In the genomic region with DNA sequence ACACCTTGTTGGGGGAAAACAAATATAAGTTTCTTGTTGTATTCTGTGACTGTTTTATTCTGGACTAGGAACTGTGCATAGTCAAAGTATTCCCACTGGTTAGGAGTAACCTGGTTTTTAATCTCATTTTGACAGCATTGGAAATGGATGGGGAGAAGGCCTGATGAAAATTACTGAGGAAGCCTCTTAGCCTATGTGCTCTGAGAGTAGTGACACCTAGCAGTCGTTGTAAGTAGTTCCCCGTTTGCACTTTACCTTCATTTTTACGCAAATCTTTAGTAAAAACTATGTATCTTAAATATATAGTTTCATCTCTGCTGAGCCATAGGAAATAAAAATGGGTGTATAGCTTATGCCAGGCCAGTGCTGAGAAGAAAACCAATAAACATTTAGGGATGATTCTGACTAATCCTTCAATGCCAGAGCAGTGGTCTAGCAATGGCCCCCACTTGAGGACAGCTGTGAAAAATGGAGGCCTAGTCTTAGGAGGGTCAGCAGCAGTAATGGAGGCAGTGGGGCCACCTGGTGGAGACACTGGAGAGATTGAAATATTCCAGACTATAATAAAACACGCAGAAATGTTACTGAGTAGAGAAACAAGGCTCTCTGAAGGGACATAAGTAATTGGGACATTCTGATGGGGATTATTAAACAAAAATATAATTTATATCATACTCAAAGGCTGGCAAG, we compare ENCODE assay signal across 8 cellular contexts.
DNase-seq lines count a peak whose midpoint lies in the region; ATAC-seq, FAIRE-seq and TF ChIP-seq lines count a peak whose summit lies in the region.

No MANE protein-coding gene starts in this region.

- no peaks in the 10 kb centered on the region for H3K4me1 ChIP-seq in tibial nerve

- TF ChIP-seq EP300 in tibial nerve (IDR thresholded peaks at IDR 0.05): no peak

- intact Hi-C loops in activated naive CD4-positive, alpha-beta T cell treated with anti-CD3 and anti-CD28 coated beads for 36 hours (cut with micrococcal nuclease): no loop called here

- DNase-seq in AG08395 (ENCODE audit: low spot score) (peak; percentile 1), HPDE6-E6E7 (ENCODE audit: extremely low spot score) (peak; percentile 25), inferior parietal cortex (ENCODE audit: extremely low spot score) (peak; percentile 13), tibial nerve (ENCODE audit: low spot score in 2 of 2) (no peak), RCC 7860 (ENCODE audit: low spot score) (no peak), dedifferentiated amniotic fluid mesenchymal stem cell (ENCODE audit: extremely low spot score) (no peak)
- no peak for DNase-seq in activated naive CD4-positive, alpha-beta T cell treated with anti-CD3 and anti-CD28 coated beads for 36 hours

- ATAC-seq in SK-N-SH treated with all-trans-retinoic acid at 6 μM for 48 hours: peak; percentile 76

- no peaks in the 10 kb centered on the region for H3K36me3 ChIP-seq in tibial nerve

- no peaks in the 10 kb centered on the region for H3K27me3 Mint-ChIP-seq in activated naive CD4-positive, alpha-beta T cell treated with anti-CD3 and anti-CD28 coated beads for 36 hours (ENCODE audit: low read depth)

- TF ChIP-seq POLR2A in tibial nerve (IDR thresholded peaks at IDR 0.05): no peak

- H3K9me3 Mint-ChIP-seq in activated naive CD4-positive, alpha-beta T cell treated with anti-CD3 and anti-CD28 coated beads for 36 hours: peaks cover 7% of the 10 kb centered on the region

- TF ChIP-seq CTCF in tibial nerve (IDR thresholded peaks at IDR 0.05): peak in 2 of 5 experiments; percentile 16 to 18

- H3K4me3 Mint-ChIP-seq in activated naive CD4-positive, alpha-beta T cell treated with anti-CD3 and anti-CD28 coated beads for 36 hours: no peak overlapping the region

- CTCF ChIA-PET in activated naive CD4-positive, alpha-beta T cell treated with anti-CD3 and anti-CD28 coated beads for 36 hours (lab: Charles Lee): no interaction called here

- no peaks in the 10 kb centered on the region for H3K27me3 ChIP-seq in tibial nerve

- H3K9me3 ChIP-seq in tibial nerve: no peaks in the 10 kb centered on the region

- no peak overlapping the region for H3K4me3 ChIP-seq in tibial nerve

- no peaks in the 10 kb centered on the region for H3K36me3 Mint-ChIP-seq in activated naive CD4-positive, alpha-beta T cell treated with anti-CD3 and anti-CD28 coated beads for 36 hours (ENCODE audit: low read depth)

- H3K27ac ChIP-seq in tibial nerve: no peak overlapping the region

- WGBS in tibial nerve, 2 donors: 76 to 82% methylated on average over 4 of the region's 4 CpGs

- no peaks in the 10 kb centered on the region for H3K4me1 Mint-ChIP-seq in activated naive CD4-positive, alpha-beta T cell treated with anti-CD3 and anti-CD28 coated beads for 36 hours (ENCODE audit: low read depth)

- FAIRE-seq in RCC 7860 (lab: Jason Lieb, UNC): no peak

- H3K27ac Mint-ChIP-seq in activated naive CD4-positive, alpha-beta T cell treated with anti-CD3 and anti-CD28 coated beads for 36 hours: no peak overlapping the region

TF ChIP-seq in SK-N-SH treated with all-trans-retinoic acid at 6 μM for 48 hours, 23 proteins besides CTCF, POLR2A, EP300 and RAD21:
- no peak for TF ChIP-seq ZC3H10 (CRISPR knock-in tag; IDR thresholded peaks at IDR 0.05)
- TF ChIP-seq BACH2 (CRISPR knock-in tag; IDR thresholded peaks at IDR 0.05; ENCODE audit: borderline replicate concordance): no peak
- no peak for TF ChIP-seq ZNF70 (CRISPR knock-in tag; IDR thresholded peaks at IDR 0.05)
- TF ChIP-seq, protein P1, sequence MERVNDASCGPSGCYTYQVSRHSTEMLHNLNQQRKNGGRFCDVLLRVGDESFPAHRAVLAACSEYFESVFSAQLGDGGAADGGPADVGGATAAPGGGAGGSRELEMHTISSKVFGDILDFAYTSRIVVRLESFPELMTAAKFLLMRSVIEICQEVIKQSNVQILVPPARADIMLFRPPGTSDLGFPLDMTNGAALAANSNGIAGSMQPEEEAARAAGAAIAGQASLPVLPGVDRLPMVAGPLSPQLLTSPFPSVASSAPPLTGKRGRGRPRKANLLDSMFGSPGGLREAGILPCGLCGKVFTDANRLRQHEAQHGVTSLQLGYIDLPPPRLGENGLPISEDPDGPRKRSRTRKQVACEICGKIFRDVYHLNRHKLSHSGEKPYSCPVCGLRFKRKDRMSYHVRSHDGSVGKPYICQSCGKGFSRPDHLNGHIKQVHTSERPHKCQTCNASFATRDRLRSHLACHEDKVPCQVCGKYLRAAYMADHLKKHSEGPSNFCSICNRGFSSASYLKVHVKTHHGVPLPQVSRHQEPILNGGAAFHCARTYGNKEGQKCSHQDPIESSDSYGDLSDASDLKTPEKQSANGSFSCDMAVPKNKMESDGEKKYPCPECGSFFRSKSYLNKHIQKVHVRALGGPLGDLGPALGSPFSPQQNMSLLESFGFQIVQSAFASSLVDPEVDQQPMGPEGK (CRISPR knock-in tag; IDR thresholded peaks at IDR 0.05; ENCODE audit: borderline replicate concordance): no peak
- TF ChIP-seq, protein P2, sequence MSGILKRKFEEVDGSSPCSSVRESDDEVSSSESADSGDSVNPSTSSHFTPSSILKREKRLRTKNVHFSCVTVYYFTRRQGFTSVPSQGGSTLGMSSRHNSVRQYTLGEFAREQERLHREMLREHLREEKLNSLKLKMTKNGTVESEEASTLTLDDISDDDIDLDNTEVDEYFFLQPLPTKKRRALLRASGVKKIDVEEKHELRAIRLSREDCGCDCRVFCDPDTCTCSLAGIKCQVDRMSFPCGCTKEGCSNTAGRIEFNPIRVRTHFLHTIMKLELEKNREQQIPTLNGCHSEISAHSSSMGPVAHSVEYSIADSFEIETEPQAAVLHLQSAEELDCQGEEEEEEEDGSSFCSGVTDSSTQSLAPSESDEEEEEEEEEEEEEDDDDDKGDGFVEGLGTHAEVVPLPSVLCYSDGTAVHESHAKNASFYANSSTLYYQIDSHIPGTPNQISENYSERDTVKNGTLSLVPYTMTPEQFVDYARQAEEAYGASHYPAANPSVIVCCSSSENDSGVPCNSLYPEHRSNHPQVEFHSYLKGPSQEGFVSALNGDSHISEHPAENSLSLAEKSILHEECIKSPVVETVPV (CRISPR knock-in tag; IDR thresholded peaks at IDR 0.05): no peak
- TF ChIP-seq ZNF565 (CRISPR knock-in tag; conservative IDR thresholded peaks at IDR 0.05; ENCODE audit: low read depth): no peak
- TF ChIP-seq RARB (CRISPR knock-in tag; IDR thresholded peaks at IDR 0.05): no peak
- TF ChIP-seq PPARA (CRISPR knock-in tag; IDR thresholded peaks at IDR 0.05; ENCODE audit: borderline replicate concordance): no peak
- no peak for TF ChIP-seq ESRRG (CRISPR knock-in tag; IDR thresholded peaks at IDR 0.05)
- TF ChIP-seq, protein P3, sequence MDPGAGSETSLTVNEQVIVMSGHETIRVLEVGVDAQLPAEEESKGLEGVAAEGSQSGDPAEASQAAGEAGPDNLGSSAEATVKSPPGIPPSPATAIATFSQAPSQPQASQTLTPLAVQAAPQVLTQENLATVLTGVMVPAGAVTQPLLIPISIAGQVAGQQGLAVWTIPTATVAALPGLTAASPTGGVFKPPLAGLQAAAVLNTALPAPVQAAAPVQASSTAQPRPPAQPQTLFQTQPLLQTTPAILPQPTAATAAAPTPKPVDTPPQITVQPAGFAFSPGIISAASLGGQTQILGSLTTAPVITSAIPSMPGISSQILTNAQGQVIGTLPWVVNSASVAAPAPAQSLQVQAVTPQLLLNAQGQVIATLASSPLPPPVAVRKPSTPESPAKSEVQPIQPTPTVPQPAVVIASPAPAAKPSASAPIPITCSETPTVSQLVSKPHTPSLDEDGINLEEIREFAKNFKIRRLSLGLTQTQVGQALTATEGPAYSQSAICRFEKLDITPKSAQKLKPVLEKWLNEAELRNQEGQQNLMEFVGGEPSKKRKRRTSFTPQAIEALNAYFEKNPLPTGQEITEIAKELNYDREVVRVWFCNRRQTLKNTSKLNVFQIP (CRISPR knock-in tag; IDR thresholded peaks at IDR 0.05; ENCODE audit: borderline replicate concordance, low read depth): no peak
- TF ChIP-seq OSR1 (CRISPR knock-in tag; IDR thresholded peaks at IDR 0.05): no peak
- TF ChIP-seq ZFP3 (CRISPR knock-in tag; IDR thresholded peaks at IDR 0.05): no peak
- no peak for TF ChIP-seq ISL1 (CRISPR knock-in tag; IDR thresholded peaks at IDR 0.05)
- no peak for TF ChIP-seq GLIS3 (CRISPR knock-in tag; IDR thresholded peaks at IDR 0.05)
- TF ChIP-seq ARNTL (CRISPR knock-in tag; IDR thresholded peaks at IDR 0.05; ENCODE audit: borderline replicate concordance, low read depth): no peak
- no peak for TF ChIP-seq ZNF8 (CRISPR knock-in tag; IDR thresholded peaks at IDR 0.05)
- no peak for TF ChIP-seq CSDC2 (CRISPR knock-in tag; IDR thresholded peaks at IDR 0.05)
- TF ChIP-seq, protein P4, sequence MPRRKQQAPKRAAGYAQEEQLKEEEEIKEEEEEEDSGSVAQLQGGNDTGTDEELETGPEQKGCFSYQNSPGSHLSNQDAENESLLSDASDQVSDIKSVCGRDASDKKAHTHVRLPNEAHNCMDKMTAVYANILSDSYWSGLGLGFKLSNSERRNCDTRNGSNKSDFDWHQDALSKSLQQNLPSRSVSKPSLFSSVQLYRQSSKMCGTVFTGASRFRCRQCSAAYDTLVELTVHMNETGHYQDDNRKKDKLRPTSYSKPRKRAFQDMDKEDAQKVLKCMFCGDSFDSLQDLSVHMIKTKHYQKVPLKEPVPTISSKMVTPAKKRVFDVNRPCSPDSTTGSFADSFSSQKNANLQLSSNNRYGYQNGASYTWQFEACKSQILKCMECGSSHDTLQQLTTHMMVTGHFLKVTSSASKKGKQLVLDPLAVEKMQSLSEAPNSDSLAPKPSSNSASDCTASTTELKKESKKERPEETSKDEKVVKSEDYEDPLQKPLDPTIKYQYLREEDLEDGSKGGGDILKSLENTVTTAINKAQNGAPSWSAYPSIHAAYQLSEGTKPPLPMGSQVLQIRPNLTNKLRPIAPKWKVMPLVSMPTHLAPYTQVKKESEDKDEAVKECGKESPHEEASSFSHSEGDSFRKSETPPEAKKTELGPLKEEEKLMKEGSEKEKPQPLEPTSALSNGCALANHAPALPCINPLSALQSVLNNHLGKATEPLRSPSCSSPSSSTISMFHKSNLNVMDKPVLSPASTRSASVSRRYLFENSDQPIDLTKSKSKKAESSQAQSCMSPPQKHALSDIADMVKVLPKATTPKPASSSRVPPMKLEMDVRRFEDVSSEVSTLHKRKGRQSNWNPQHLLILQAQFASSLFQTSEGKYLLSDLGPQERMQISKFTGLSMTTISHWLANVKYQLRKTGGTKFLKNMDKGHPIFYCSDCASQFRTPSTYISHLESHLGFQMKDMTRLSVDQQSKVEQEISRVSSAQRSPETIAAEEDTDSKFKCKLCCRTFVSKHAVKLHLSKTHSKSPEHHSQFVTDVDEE (CRISPR knock-in tag; IDR thresholded peaks at IDR 0.05): no peak

Comparison
In these comparisons a context has a peak if more than half of its experiments do, and no peak if none do; other contexts are left out.
1. DNase-seq: peak in AG08395 (single experiment), HPDE6-E6E7 (single experiment) and inferior parietal cortex (single experiment); none in tibial nerve (0 of 2), RCC 7860 (single experiment), activated naive CD4-positive, alpha-beta T cell treated with anti-CD3 and anti-CD28 coated beads for 36 hours (single experiment) and dedifferentiated amniotic fluid mesenchymal stem cell (single experiment).